Comparison of ENCODE assay signal across 8 cellular contexts in genomic region chr17:42779942-42780815, GRCh38. TPM values are rescaled to one million over a fixed set of nuclear protein-coding genes. Genes with fewer than 3 reads are reported as not detected.
DNase-seq lines count a peak whose midpoint lies in the region; ATAC-seq and TF ChIP-seq lines count a peak whose summit lies in the region.

WNK4 (plus strand) TSS chr17:42780610; CDS start chr17:42780699, 89 bp downstream.

- POLR2A ChIA-PET in activated CD4-positive, alpha-beta T cell treated with anti-CD3 and anti-CD28 coated beads, Interleukin-2, amount 10 ng/mL, durations not matched to agents 7 days and 5 days (lab: Charles Lee): no interaction called here

- H3K4me3 Mint-ChIP-seq in activated CD4-positive, alpha-beta T cell treated with anti-CD3 and anti-CD28 coated beads, Interleukin-2, amount 10 ng/mL, durations not matched to agents 7 days and 5 days: no peak within 1 kb of the TSS

- no peak for TF ChIP-seq CTCF in stomach (IDR thresholded peaks at IDR 0.05)

- DNase-seq in DMS53 (lab: John Stamatoyannopoulos, UW): peak; percentile 59
- DNase-seq in DMS53 treated with DMSO at 0.1 percent for 48 hours (lab: John Stamatoyannopoulos, UW; ENCODE audit: unreplicated experiment): no peak
- DNase-seq in amniotic epithelial cell (ENCODE audit: low read depth): peak; percentile 29
- peak; percentile 35 for DNase-seq in stomach
- no peak for DNase-seq in activated CD4-positive, alpha-beta T cell treated with anti-CD3 and anti-CD28 coated beads, Interleukin-2, amount 10 ng/mL, durations not matched to agents 7 days and 5 days

- H3K4me1 Mint-ChIP-seq in activated CD4-positive, alpha-beta T cell treated with anti-CD3 and anti-CD28 coated beads, Interleukin-2, amount 10 ng/mL, durations not matched to agents 7 days and 5 days: peaks cover 23% of the 10 kb centered on the region

- TF ChIP-seq EP300 in stomach (IDR thresholded peaks at IDR 0.05): no peak

- H3K36me3 Mint-ChIP-seq in activated CD4-positive, alpha-beta T cell treated with anti-CD3 and anti-CD28 coated beads, Interleukin-2, amount 10 ng/mL, durations not matched to agents 7 days and 5 days (ENCODE audit: low read depth): peaks cover 32% of the 10 kb centered on the region

- H3K27ac Mint-ChIP-seq in activated CD4-positive, alpha-beta T cell treated with anti-CD3 and anti-CD28 coated beads, Interleukin-2, amount 10 ng/mL, durations not matched to agents 7 days and 5 days: no peak within 1 kb of the TSS

- 4 to 8% (median 6%) methylated on average over 36 to 59 of the region's 59 CpGs for WGBS in stomach, 5 donors

- H3K27me3 Mint-ChIP-seq in activated CD4-positive, alpha-beta T cell treated with anti-CD3 and anti-CD28 coated beads, Interleukin-2, amount 10 ng/mL, durations not matched to agents 7 days and 5 days: peaks cover 46% of the 10 kb centered on the region

- intact Hi-C loops in stomach (cut with DNase I; ENCODE audit: low total_unique reads): no loop called here

- CTCF ChIA-PET in activated CD4-positive, alpha-beta T cell treated with anti-CD3 and anti-CD28 coated beads, Interleukin-2, amount 10 ng/mL, durations not matched to agents 7 days and 5 days (lab: Charles Lee): interaction anchor here (1.0 kb wide), 1 partner anchor 17 kb away, joined by 3 read pairs; no protein-coding TSS in a partner anchor

- H3K27ac ChIP-seq in stomach: peak within 1 kb of the TSS in 4 of 5 donors; percentile 20 to 72 (median 48)

- TF ChIP-seq POLR2A in stomach (IDR thresholded peaks at IDR 0.05): no peak

- ATAC-seq in HG02642 (IDR thresholded peaks at IDR 0.05; ENCODE audit: poor library complexity, unreplicated experiment) (no peak), HG02571 (IDR thresholded peaks at IDR 0.05; ENCODE audit: unreplicated experiment) (no peak)

- H3K4me1 ChIP-seq in stomach: peaks cover 22 to 48% (median 29%) of the 10 kb centered on the region in 4 donors

- peaks cover 42 to 48% (median 45%) of the 10 kb centered on the region in 4 donors for H3K36me3 ChIP-seq in stomach

- H3K27me3 ChIP-seq in stomach: peaks cover 4 to 55% (median 47%) of the 10 kb centered on the region in 3 donors

- H3K9me3 ChIP-seq in iPS-18c (ENCODE audit: control insufficient read depth, insufficient read depth, low read length) (no peaks in the 10 kb centered on the region), stomach (no peaks in the 10 kb centered on the region)

- H3K4me3 ChIP-seq in iPS-18c (ENCODE audit: insufficient read depth, low read depth, low read length): peak within 1 kb of the TSS; percentile 64
- H3K4me3 ChIP-seq in stomach: peak within 1 kb of the TSS; percentile 41 to 61 (median 46)

- H3K9me3 Mint-ChIP-seq in activated CD4-positive, alpha-beta T cell treated with anti-CD3 and anti-CD28 coated beads, Interleukin-2, amount 10 ng/mL, durations not matched to agents 7 days and 5 days: no peaks in the 10 kb centered on the region

RNA-seq across cellular contexts. Expression of gene WNK4, which starts in this region (rescaled TPM):
- 10 to 100 TPM in 2 of 5 donors, 1 to 10 TPM in 3; 1.1 to 30.4 (median 4.9) TPM for total RNA-seq in stomach
- polyA plus RNA-seq in stomach: 1 to 10 TPM; 1.1 to 1.7 (median 1.3) TPM
- total RNA-seq in activated CD4-positive, alpha-beta T cell treated with anti-CD3 and anti-CD28 coated beads, Interleukin-2, amount 10 ng/mL, durations not matched to agents 7 days and 5 days: under 1 TPM; 0.47 to 0.77 TPM

Comparison
In these comparisons a context has a peak if more than half of its experiments do, and no peak if none do; other contexts are left out.
1. DNase-seq: peak in DMS53 (single experiment), amniotic epithelial cell (single experiment) and stomach (single experiment); none in DMS53 treated with DMSO at 0.1 percent for 48 hours (single experiment) and activated CD4-positive, alpha-beta T cell treated with anti-CD3 and anti-CD28 coated beads, Interleukin-2, amount 10 ng/mL, durations not matched to agents 7 days and 5 days (single experiment).